7 cellular contexts compared by ENCODE assay signal in the genomic region with DNA sequence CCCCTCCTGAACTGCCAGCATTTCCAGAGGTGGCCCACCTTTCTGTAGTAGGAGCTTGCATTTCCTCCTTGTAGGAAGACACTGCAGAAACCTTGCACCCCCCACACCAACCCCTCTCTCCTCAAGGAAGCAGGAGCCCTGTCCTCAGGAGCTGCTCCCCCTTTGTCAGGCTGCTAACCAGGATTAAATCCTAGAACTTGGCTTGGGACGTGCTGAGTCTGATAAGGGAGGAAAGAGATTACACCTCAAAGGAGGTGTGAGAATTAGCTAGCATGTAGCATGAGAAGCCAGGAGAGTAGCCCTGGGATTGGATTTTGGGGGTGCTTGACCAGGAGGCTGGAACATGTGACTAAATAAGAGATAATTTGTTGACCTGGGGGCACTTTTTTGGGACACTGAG.
"Had no signal": no experiment of that assay in that cellular context is flagged by ENCODE, and none has a peak within 500 bp of the region (broad histone marks: within the 10 kb centered on the region; RNA-seq: fewer than 3 reads in every experiment).

No MANE protein-coding gene starts in this region.

- H3K36me3 Mint-ChIP-seq: IgD-negative memory B cell had no signal

- H3K9me3 ChIP-seq: HAP-1 had no signal

- H2AFZ ChIP-seq: GM23248 had no signal

- H3K9ac ChIP-seq: GM23248 had no signal

- H3K9me3 Mint-ChIP-seq: HFFc6 had no signal

- H3K27ac Mint-ChIP-seq: HFFc6, IgD-negative memory B cell had no signal

- H3K4me1 Mint-ChIP-seq: IgD-negative memory B cell had no signal

- H3K4me1 ChIP-seq: HAP-1 had no signal

- H3K36me3 ChIP-seq: HAP-1 had no signal

- H3K4me3 ChIP-seq: GM23248, HAP-1 had no signal

- H3K27ac ChIP-seq: GM23248, HL-60 had no signal

- H3K4me3 Mint-ChIP-seq: HFFc6, IgD-negative memory B cell had no signal

- DNase-seq: GM23248, GOT3, H7, HFFc6 had no signal
